In the genomic region with DNA sequence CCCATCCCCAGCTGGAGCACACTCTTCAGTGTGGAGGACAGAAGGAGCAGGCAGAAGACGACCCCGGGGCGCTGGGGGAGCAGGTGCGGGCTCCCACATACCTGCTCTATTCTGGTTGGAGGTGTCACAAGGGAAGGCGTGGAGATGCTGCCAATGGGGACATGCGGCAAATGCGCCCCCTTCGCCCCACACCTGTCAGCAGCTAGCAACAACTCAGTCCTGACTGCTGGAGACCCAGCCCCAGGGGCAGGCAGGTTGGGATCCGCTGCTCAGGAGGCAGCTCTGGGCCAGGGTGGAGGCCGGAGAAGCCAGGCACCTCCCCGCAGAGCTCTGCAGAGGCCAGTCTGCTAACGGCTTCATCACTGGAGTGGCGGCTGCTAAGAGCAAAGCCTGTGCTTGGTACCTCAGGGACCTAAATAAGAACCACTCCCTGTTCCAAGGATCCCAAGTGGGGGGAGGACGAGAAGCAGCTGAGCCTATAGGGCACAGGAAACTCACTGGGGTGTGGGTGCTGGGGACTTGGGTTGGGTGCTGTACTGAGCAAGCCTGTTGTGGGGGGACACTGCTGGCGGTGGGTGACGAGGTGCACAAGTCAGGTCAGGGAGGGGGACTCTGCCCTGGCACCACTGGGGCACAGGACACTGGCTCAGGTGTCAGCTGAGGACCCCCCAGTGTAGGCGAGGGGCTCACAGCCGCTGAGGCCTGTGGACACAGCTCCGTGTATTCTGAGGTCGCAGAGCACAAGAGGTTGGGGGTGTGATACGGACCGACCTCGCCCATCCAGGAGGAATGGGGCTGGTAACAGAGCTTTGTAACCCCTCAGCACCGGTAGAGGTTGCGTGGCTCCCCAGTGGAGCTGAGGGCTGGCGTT, we compare ENCODE assay signal across 17 cellular contexts. TPM values are rescaled to one million over a fixed set of nuclear protein-coding genes. Genes with fewer than 3 reads are reported as not detected.
A peak's percentile ranks its signal among the peaks of the same experiment; 100 is the strongest.
DNase-seq lines count a peak whose midpoint lies in the region; ATAC-seq and TF ChIP-seq lines count a peak whose summit lies in the region.
"Had no signal": no experiment of that assay in that cellular context is flagged by ENCODE, and none has a peak within 500 bp of the region (broad histone marks: within the 10 kb centered on the region; RNA-seq: fewer than 3 reads in every experiment).

No MANE protein-coding gene starts in this region.

- peak overlapping the region; percentile 7 for H3K4me3 Mint-ChIP-seq in CD4-positive, alpha-beta T cell
- peak overlapping the region; percentile 76 to 95 (median 91) for H3K4me3 Mint-ChIP-seq in naive B cell
- H3K4me3 Mint-ChIP-seq: activated T-cell treated with anti-CD3 and anti-CD28 coated beads, Interleukin-2, amount 50 U/mL, for 4 hours had no signal

- no peak for TF ChIP-seq CTCF in CD4-positive, alpha-beta T cell (IDR thresholded peaks at IDR 0.05)
- TF ChIP-seq CTCF in OCI-LY7 (conservative IDR thresholded peaks at IDR 0.05; ENCODE audit: low read length) (peak; percentile 50; the same call in 1 of the 2 replicates), breast epithelium (IDR thresholded peaks at IDR 0.05) (no peak)

- TF ChIP-seq POLR2A in GM19099 (IDR thresholded peaks at IDR 0.05; ENCODE audit: extremely low read depth, insufficient read length, low read depth) (peak; percentile 12), breast epithelium (IDR thresholded peaks at IDR 0.05) (no peak)

- H3K27me3 Mint-ChIP-seq in CD4-positive, alpha-beta T cell, result no peaks in the 10 kb centered on the region
- peaks cover 0 to 5% (median 0%) of the 10 kb centered on the region in 3 donors for H3K27me3 Mint-ChIP-seq in naive B cell

- peaks cover 38% of the 10 kb centered on the region for H3K4me1 Mint-ChIP-seq in CD4-positive, alpha-beta T cell (ENCODE audit: low read depth)
- peaks cover 61 to 79% (median 74%) of the 10 kb centered on the region in 3 donors for H3K4me1 Mint-ChIP-seq in naive B cell

- peaks cover 39% of the 10 kb centered on the region for H3K36me3 Mint-ChIP-seq in CD4-positive, alpha-beta T cell (ENCODE audit: low read depth)
- peaks cover 3 to 12% of the 10 kb centered on the region in 2 donors for H3K36me3 Mint-ChIP-seq in naive B cell

- H3K27ac ChIP-seq in CD4-positive, alpha-beta T cell (ENCODE audit: low read depth, low read length), result no peak overlapping the region
- H3K27ac ChIP-seq in OCI-LY7 (ENCODE audit: low read depth, low read length, poor library complexity, severe bottlenecking), result peak overlapping the region; percentile 95
- H3K27ac ChIP-seq in breast epithelium, result no peak overlapping the region
- H3K27ac ChIP-seq: prostate gland, SJSA1, uterus had no signal

- no peaks in the 10 kb centered on the region for H3K9me3 Mint-ChIP-seq in CD4-positive, alpha-beta T cell
- peaks cover 0 to 7% (median 0%) of the 10 kb centered on the region in 7 donors for H3K9me3 Mint-ChIP-seq in naive B cell

- BruUV-seq in OCI-LY7 (replicated peaks; lab: Mats Ljungman, UMichigan), result no TSS peak

- POLR2A ChIA-PET in CD4-positive, alpha-beta T cell (lab: Charles Lee), result interaction anchor here (0.9 kb wide), 2 partner anchors 20 to 50 kb away, joined by 3 to 5 read pairs; partner anchors contain the start of gene COX19
- POLR2A ChIA-PET in OCI-LY7 (lab: Charles Lee), result interaction anchor here (0.6 to 2.4 kb wide), 8 partner anchors 18 to 68 kb away, joined by 3 to 12 read pairs (median 4); no protein-coding TSS in a partner anchor

- peaks cover 53% of the 10 kb centered on the region; the same call in 1 of the 2 replicates for H3K79me2 ChIP-seq in OCI-LY7 (ENCODE audit: insufficient read depth, low read depth, low read length)

- no peak overlapping the region for H3K27ac Mint-ChIP-seq in CD4-positive, alpha-beta T cell
- peak overlapping the region; percentile 98 to 100 (median 100) for H3K27ac Mint-ChIP-seq in naive B cell

- no peaks in the 10 kb centered on the region for H3K9me2 ChIP-seq in OCI-LY7 (ENCODE audit: insufficient read depth, low read length)

- ATAC-seq in CD4-positive, alpha-beta T cell (ENCODE audit: poor library complexity), result no peak
- ATAC-seq in naive B cell (ENCODE audit: low read depth in 2 of 2), result no peak
- ATAC-seq: activated T-cell treated with anti-CD3 and anti-CD28 coated beads, Interleukin-2, amount 50 U/mL, for 4 hours; left ventricle myocardium superior had no signal

- H3K4me1 ChIP-seq in OCI-LY7 (ENCODE audit: insufficient read depth, low read length, poor library complexity, severe bottlenecking) (peaks cover 85% of the 10 kb centered on the region), breast epithelium (peaks cover 0 to 8% of the 10 kb centered on the region in 2 donors)

- peaks cover 44% of the 10 kb centered on the region for H3K36me3 ChIP-seq in OCI-LY7 (ENCODE audit: insufficient read depth, low read length)
- H3K36me3 ChIP-seq in breast epithelium, result no peaks in the 10 kb centered on the region
- H3K36me3 ChIP-seq: prostate gland, uterus had no signal

- no peak for DNase-seq in CD4-positive, alpha-beta T cell
- DNase-seq in OCI-LY7 (ENCODE audit: low spot score), result peak; percentile 39
- DNase-seq in naive B cell, result no peak
- DNase-seq in breast epithelium (ENCODE audit: low spot score in 2 of 2), result no peak
- DNase-seq in NCI-H2029 treated with DMSO at 0.1 percent for 48 hours (lab: John Stamatoyannopoulos, UW), result no peak
- no peak for DNase-seq in cerebellar nuclear complex (lab: John Stamatoyannopoulos, UW)
- no peak for DNase-seq in MV-4-11 (lab: John Stamatoyannopoulos, UW)
- DNase-seq: activated T-cell treated with anti-CD3 and anti-CD28 coated beads, Interleukin-2, amount 50 U/mL, for 4 hours; central memory CD4-positive, alpha-beta T cell; foreskin fibroblast; HCEC 1CT; left ventricle myocardium superior; NCI-H1417 treated with DMSO at 0.1 percent for 48 hours; uterus had no signal

- no peaks in the 10 kb centered on the region for H4K20me1 ChIP-seq in OCI-LY7 (ENCODE audit: insufficient read depth, low read length)

- H3K4me2 ChIP-seq in OCI-LY7 (ENCODE audit: low read length), result peak overlapping the region; percentile 96

- H3K4me3 ChIP-seq in OCI-LY7 (ENCODE audit: low read depth, low read length, poor library complexity, severe bottlenecking) (peak overlapping the region; percentile 85), breast epithelium (no peak overlapping the region)
- H3K4me3 ChIP-seq: prostate gland, SJSA1, uterus had no signal

- H3K27me3 ChIP-seq in CD4-positive, alpha-beta T cell (ENCODE audit: control insufficient read depth, insufficient read depth, low read length), result no peaks in the 10 kb centered on the region
- H3K27me3 ChIP-seq in breast epithelium, result no peaks in the 10 kb centered on the region
- H3K27me3 ChIP-seq: SJSA1, uterus had no signal

- peaks cover 11% of the 10 kb centered on the region for H3K9me3 ChIP-seq in CD4-positive, alpha-beta T cell (ENCODE audit: control insufficient read depth, low read length)
- no peaks in the 10 kb centered on the region for H3K9me3 ChIP-seq in OCI-LY7 (ENCODE audit: low read length)
- no peaks in the 10 kb centered on the region for H3K9me3 ChIP-seq in breast epithelium
- H3K9me3 ChIP-seq: prostate gland, uterus had no signal

- CTCF ChIA-PET in CD4-positive, alpha-beta T cell (lab: Charles Lee), result interaction anchor here (1.5 kb wide), 1 partner anchor 19 kb away, joined by 6 read pairs; the partner anchor contains the start of gene GPR146
- CTCF ChIA-PET in OCI-LY7 (lab: Charles Lee; ENCODE audit: unreplicated experiment), result interaction anchor here (0.8 to 2.2 kb wide), 3 partner anchors 19 to 149 kb away, joined by 3 to 12 read pairs (median 3); partner anchors contain the start of gene GPR146

- H2AFZ ChIP-seq in OCI-LY7 (ENCODE audit: low read length), result no peak overlapping the region

- intact Hi-C loops in CD4-positive, alpha-beta T cell (cut with DNase I, micrococcal nuclease), result no loop called here
- intact Hi-C loops in OCI-LY7 (cut with micrococcal nuclease; ENCODE audit: unreplicated experiment) (loop anchor here (1.0 to 5.0 kb wide), 5 partner anchors 32 to 482 kb away; no protein-coding TSS in a partner anchor), breast epithelium (cut with DNase I; ENCODE audit: low total_unique reads) (no loop called here)

RNA-seq across cellular contexts. Expression of gene GPR146, which starts 19.2 kb away (rescaled TPM):
- total RNA-seq in CD4-positive, alpha-beta T cell, result 10 to 100 TPM in 1 of 2 experiments, 1 to 10 TPM in 1; 9.9 to 13.7 TPM
- total RNA-seq in OCI-LY7 (2014; rRNA removed; shearing (Covaris generic)), result 0.62 and 0.95 TPM in 2 replicates
- total RNA-seq in OCI-LY7 (2022) (0.77 and 3.3 TPM in 2 replicates), breast epithelium (10 to 100 TPM; 24.1 to 56.8 (median 43.6) TPM)
- 1 to 10 TPM; 2.0 to 9.7 (median 3.9) TPM for polyA plus RNA-seq in naive B cell (ENCODE audit: low read depth in 6 of 6)

RNA-seq across cellular contexts. Expression of gene CYP2W1, which starts 42.1 kb away (rescaled TPM):
- total RNA-seq in CD4-positive, alpha-beta T cell, result not detected
- 0.31 TPM in 1 of 2 replicates, not detected in the other for total RNA-seq in OCI-LY7 (2014; rRNA removed; shearing (Covaris generic))
- 1.3 and 1.5 TPM in 2 replicates for total RNA-seq in OCI-LY7 (2022)
- polyA plus RNA-seq in naive B cell (ENCODE audit: low read depth in 6 of 6), result not detected
- not detected for total RNA-seq in breast epithelium
- total RNA-seq: activated T-cell treated with anti-CD3 and anti-CD28 coated beads, Interleukin-2, amount 50 U/mL, for 4 hours; left ventricle myocardium superior; SJSA1 had no signal

RNA-seq across cellular contexts. Expression of gene COX19, which starts 49.8 kb away (rescaled TPM):
- total RNA-seq in CD4-positive, alpha-beta T cell, result 10 to 100 TPM; 47.7 to 51.8 TPM
- total RNA-seq in OCI-LY7 (2014; rRNA removed; shearing (Covaris generic)), result 20.3 and 23.2 TPM in 2 replicates
- 43.1 and 45.7 TPM in 2 replicates for total RNA-seq in OCI-LY7 (2022)
- polyA plus RNA-seq in naive B cell (ENCODE audit: low read depth in 6 of 6), result 10 to 100 TPM; 22.6 to 34.5 (median 27.0) TPM
- 10 to 100 TPM in 1 of 3 donors, 1 to 10 TPM in 2; 8.5 to 17.3 (median 8.8) TPM for total RNA-seq in breast epithelium
